In the genomic region with DNA sequence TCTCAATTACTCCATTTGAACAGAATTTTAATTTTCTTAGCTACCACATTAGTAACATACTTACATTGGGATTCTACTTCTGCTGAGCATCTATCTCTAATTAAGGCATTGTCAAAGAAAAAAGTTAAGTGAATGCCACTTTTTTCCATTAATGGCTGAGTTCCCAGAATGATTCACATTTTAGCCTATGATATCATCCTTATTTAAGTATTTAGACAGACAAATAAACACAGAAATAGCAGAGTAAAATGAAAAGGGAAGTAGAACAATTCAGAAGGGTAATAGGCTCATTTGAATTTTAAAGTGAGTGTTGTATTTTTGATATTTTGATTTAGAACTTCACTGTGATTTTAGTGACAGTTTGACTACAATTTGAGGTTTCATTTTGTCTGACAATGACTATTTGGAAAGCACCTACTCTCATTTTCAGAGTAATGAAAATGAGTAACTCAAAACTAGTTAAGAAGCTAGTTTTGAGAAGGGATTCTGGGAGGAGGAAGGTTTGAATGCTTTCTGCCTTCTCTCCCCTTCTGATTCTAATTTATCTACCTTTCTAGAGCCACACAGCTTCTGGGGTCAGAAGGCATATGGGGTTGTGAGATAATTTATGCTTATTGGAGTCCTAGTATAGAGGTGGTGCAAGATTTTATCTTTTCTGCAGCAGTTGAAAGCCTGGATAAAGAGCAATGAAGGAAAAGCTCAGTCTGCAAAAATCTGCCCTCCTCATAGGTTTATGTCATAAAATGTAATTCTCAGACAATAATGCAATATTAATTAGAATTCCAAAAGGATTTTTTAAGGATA, we compare ENCODE assay signal across 9 cellular contexts. TPM values are rescaled to one million over a fixed set of nuclear protein-coding genes. Genes with fewer than 3 reads are reported as not detected.
DNase-seq lines count a peak whose midpoint lies in the region; ATAC-seq and TF ChIP-seq lines count a peak whose summit lies in the region.
"Had no signal": no experiment of that assay in that cellular context is flagged by ENCODE, and none has a peak within 500 bp of the region (broad histone marks: within the 10 kb centered on the region; RNA-seq: fewer than 3 reads in every experiment).

No MANE protein-coding gene starts in this region.

- ATAC-seq in activated T-cell treated with anti-CD3 and anti-CD28 coated beads, Interleukin-2, amount 50 U/mL, for 72 hours (replicated peaks in 1 of 2): peak; percentile 92 to 93
- peak; percentile 74 for ATAC-seq in HG02970 (IDR thresholded peaks at IDR 0.05; ENCODE audit: low FRiP score, unreplicated experiment)
- ATAC-seq in activated B cell treated with CpG ODN at 0.5 μM for 24 hours (ENCODE audit: low read depth): peak; percentile 61

- POLR2A ChIA-PET in activated B cell treated with CpG ODN at 0.5 μM for 24 hours (lab: Charles Lee): interaction anchor here (0.7 to 6.2 kb wide), 7 partner anchors 8 to 1558 kb away, joined by 3 to 164 read pairs (median 4); partner anchors contain the start of genes GPATCH2, LYPLAL1, RRP15 and SPATA17

- peaks cover 35% of the 10 kb centered on the region for H3K4me1 Mint-ChIP-seq in activated T-cell treated with anti-CD3 and anti-CD28 coated beads, Interleukin-2, amount 50 U/mL, for 72 hours (ENCODE audit: low read depth)
- H3K4me1 Mint-ChIP-seq in activated B cell treated with CpG ODN at 0.5 μM for 24 hours (peaks cover 61% of the 10 kb centered on the region), glutamatergic neuron (ENCODE audit: low read depth, unreplicated experiment) (peaks cover 6% of the 10 kb centered on the region)

- H3K27me3 ChIP-seq in kidney epithelial cell (ENCODE audit: control insufficient read depth, insufficient read depth, low read length): no peaks in the 10 kb centered on the region

- H3K36me3 ChIP-seq in kidney epithelial cell (ENCODE audit: control insufficient read depth, insufficient read depth, low read length): no peaks in the 10 kb centered on the region

- no peaks in the 10 kb centered on the region for H3K9me3 Mint-ChIP-seq in activated T-cell treated with anti-CD3 and anti-CD28 coated beads, Interleukin-2, amount 50 U/mL, for 72 hours
- H3K9me3 Mint-ChIP-seq in activated B cell treated with CpG ODN at 0.5 μM for 24 hours (no peaks in the 10 kb centered on the region), glutamatergic neuron (ENCODE audit: unreplicated experiment) (no peaks in the 10 kb centered on the region)

- no peaks in the 10 kb centered on the region for H3K27me3 Mint-ChIP-seq in activated T-cell treated with anti-CD3 and anti-CD28 coated beads, Interleukin-2, amount 50 U/mL, for 72 hours (ENCODE audit: low read depth)
- H3K27me3 Mint-ChIP-seq in activated B cell treated with CpG ODN at 0.5 μM for 24 hours (no peaks in the 10 kb centered on the region), glutamatergic neuron (ENCODE audit: unreplicated experiment) (no peaks in the 10 kb centered on the region)

- DNase-seq in activated T-cell treated with anti-CD3 and anti-CD28 coated beads, Interleukin-2, amount 50 U/mL, for 72 hours: no peak
- DNase-seq in activated T-cell treated with anti-CD3 and anti-CD28 coated beads, Interleukin-2, amount 50 U/mL, for 1 hour: no peak
- DNase-seq in activated B cell treated with CpG ODN at 0.5 μM for 24 hours (no peak), kidney epithelial cell (ENCODE audit: low read depth) (peak; percentile 37), glutamatergic neuron (no peak), SW480 (ENCODE audit: low spot score) (no peak), NOMO-1 treated with DMSO at 0.1 percent for 48 hours (lab: John Stamatoyannopoulos, UW; ENCODE audit: unreplicated experiment) (no peak)
- DNase-seq: DND-41 had no signal

- intact Hi-C loops in activated B cell treated with CpG ODN at 0.5 μM for 24 hours (cut with micrococcal nuclease): loop anchor here (1.0 to 2.0 kb wide), 5 partner anchors 9 to 838 kb away; no protein-coding TSS in a partner anchor

- no peak for TF ChIP-seq CTCF in activated B cell treated with CpG ODN at 0.5 μM for 24 hours (IDR thresholded peaks at IDR 0.05)
- TF ChIP-seq CTCF in kidney epithelial cell (IDR thresholded peaks at IDR 0.05; ENCODE audit: insufficient read depth, low read length, poor library complexity, severe bottlenecking): no peak
- no peak for TF ChIP-seq CTCF in glutamatergic neuron (IDR thresholded peaks at IDR 0.05; ENCODE audit: partially characterized antibody, unreplicated experiment)

- H3K27ac Mint-ChIP-seq in activated T-cell treated with anti-CD3 and anti-CD28 coated beads, Interleukin-2, amount 50 U/mL, for 72 hours: peak overlapping the region; percentile 63
- H3K27ac Mint-ChIP-seq in activated B cell treated with CpG ODN at 0.5 μM for 24 hours (peak overlapping the region; percentile 91), glutamatergic neuron (ENCODE audit: unreplicated experiment) (no peak overlapping the region)

- CTCF ChIA-PET in activated B cell treated with CpG ODN at 0.5 μM for 24 hours (lab: Charles Lee): interaction anchor here (5.0 kb wide), 1 partner anchor 14 kb away, joined by 37 read pairs; the partner anchor contains the start of gene LYPLAL1

- peak overlapping the region; percentile 28 to 75 for H3K4me3 Mint-ChIP-seq in activated T-cell treated with anti-CD3 and anti-CD28 coated beads, Interleukin-2, amount 50 U/mL, for 72 hours
- peak overlapping the region; percentile 74 for H3K4me3 Mint-ChIP-seq in activated B cell treated with CpG ODN at 0.5 μM for 24 hours
- H3K4me3 Mint-ChIP-seq in glutamatergic neuron (ENCODE audit: unreplicated experiment): no peak overlapping the region

- H3K36me3 Mint-ChIP-seq in activated T-cell treated with anti-CD3 and anti-CD28 coated beads, Interleukin-2, amount 50 U/mL, for 72 hours (ENCODE audit: insufficient read depth in 2 of 2): peaks cover 5 to 16% of the 10 kb centered on the region in 2 donors
- H3K36me3 Mint-ChIP-seq in activated B cell treated with CpG ODN at 0.5 μM for 24 hours (ENCODE audit: low read depth): peaks cover 30% of the 10 kb centered on the region
- no peaks in the 10 kb centered on the region for H3K36me3 Mint-ChIP-seq in glutamatergic neuron (ENCODE audit: unreplicated experiment)

- no peak overlapping the region for H3K4me3 ChIP-seq in kidney epithelial cell (ENCODE audit: low read depth, low read length)

RNA-seq across cellular contexts. Expression of gene LYPLAL1, which starts 15.5 kb away (rescaled TPM):
- total RNA-seq in activated T-cell treated with anti-CD3 and anti-CD28 coated beads, Interleukin-2, amount 50 U/mL, for 72 hours: 10 to 100 TPM; 27.6 to 28.9 TPM
- total RNA-seq in activated B cell treated with CpG ODN at 0.5 μM for 24 hours (38.0 and 42.3 TPM in 2 replicates), kidney epithelial cell (15.9 and 20.0 TPM in 2 replicates), glutamatergic neuron (ENCODE audit: unreplicated experiment) (17.4 TPM)
